9 cellular contexts compared by ENCODE assay signal in the genomic region with DNA sequence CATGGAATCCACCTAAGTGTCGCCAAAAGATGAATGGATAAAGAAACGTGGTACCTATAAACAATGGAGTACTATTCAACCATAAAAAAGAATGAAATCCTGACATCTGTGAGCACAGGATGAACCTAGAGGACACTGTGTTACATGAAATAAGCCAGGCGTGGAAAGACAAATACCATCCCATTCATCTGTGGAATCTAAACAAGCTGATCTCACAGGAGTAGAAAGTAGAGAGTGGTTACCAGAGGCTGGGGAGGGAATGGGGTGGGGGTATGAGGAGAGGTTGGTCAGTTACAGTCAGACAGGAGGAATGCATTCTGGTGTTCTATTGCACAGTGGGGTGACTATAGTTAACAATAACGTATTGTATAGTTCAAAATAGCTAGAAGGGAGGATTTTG.
DNase-seq lines count a peak whose midpoint lies in the region; ATAC-seq, FAIRE-seq and TF ChIP-seq lines count a peak whose summit lies in the region.
"Had no signal": no experiment of that assay in that cellular context is flagged by ENCODE, and none has a peak within 500 bp of the region (broad histone marks: within the 10 kb centered on the region; RNA-seq: fewer than 3 reads in every experiment).

No MANE protein-coding gene starts in this region.

- no peak for FAIRE-seq in D721Med (lab: Jason Lieb, UNC)

- no peaks in the 10 kb centered on the region for H4K20me1 ChIP-seq in GM23248 (ENCODE audit: insufficient read depth)

- peak overlapping the region; percentile 87 for H3K4me2 ChIP-seq in GM23248 (ENCODE audit: unreplicated experiment)

- intact Hi-C loops in lower lobe of right lung (cut with DNase I), result no loop called here

- no peaks in the 10 kb centered on the region for H3K36me3 ChIP-seq in GM23248 (ENCODE audit: low read depth)
- H3K36me3 ChIP-seq in lower lobe of right lung, result peaks cover 17% of the 10 kb centered on the region

- TF ChIP-seq CTCF in foreskin keratinocyte (conservative IDR thresholded peaks at IDR 0.05), result no peak
- TF ChIP-seq CTCF in lower lobe of right lung (IDR thresholded peaks at IDR 0.05), result no peak
- TF ChIP-seq CTCF in D721Med (IDR thresholded peaks at IDR 0.05; ENCODE audit: insufficient read depth, missing control alignments), result no peak

- H3K27ac ChIP-seq in GM23248 (peak overlapping the region; percentile 79), foreskin keratinocyte (peak overlapping the region; percentile 47), lower lobe of right lung (no peak overlapping the region)
- H3K27ac ChIP-seq: C4-2B had no signal

- H3K4me3 ChIP-seq in GM23248 (no peak overlapping the region), lower lobe of right lung (no peak overlapping the region)

- H2AFZ ChIP-seq in GM23248, result no peak overlapping the region

- no peaks in the 10 kb centered on the region for H3K27me3 ChIP-seq in GM23248 (replicated peaks; ENCODE audit: insufficient read depth)
- no peaks in the 10 kb centered on the region for H3K27me3 ChIP-seq in foreskin keratinocyte
- no peaks in the 10 kb centered on the region for H3K27me3 ChIP-seq in lower lobe of right lung (ENCODE audit: low read depth)

- in situ Hi-C loops in GM23248 (cut with MboI), result no loop called here

- H3K9ac ChIP-seq in GM23248, result no peak overlapping the region

- no peaks in the 10 kb centered on the region for H3K9me2 ChIP-seq in GM23248 (ENCODE audit: insufficient read depth)

- DNase-seq in A172 (ENCODE audit: low spot score) (peak; percentile 90), GM23248 (peak; percentile 85), SW480 (ENCODE audit: low spot score) (peak; percentile 73), foreskin keratinocyte (peak; percentile 79 to 92), lower lobe of right lung (no peak), AML-193 (lab: John Stamatoyannopoulos, UW) (no peak), D721Med (ENCODE audit: insufficient read length, low spot score) (no peak), NCI-H748 (lab: John Stamatoyannopoulos, UW; ENCODE audit: unreplicated experiment) (no peak)

- H3K9me3 ChIP-seq in GM23248 (ENCODE audit: low read depth) (no peaks in the 10 kb centered on the region), lower lobe of right lung (no peaks in the 10 kb centered on the region)

- ATAC-seq in foreskin keratinocyte (peak; percentile 78), lower lobe of right lung (no peak)

- whole genome bisulfite sequencing in GM23248 (ENCODE audit: low coverage in 1 of 2, low lambda C conversion rate in 2 of 2, missing lambda C conversion rate in 2 of 2), 2 experiments, result 38 to 44% methylated on average over 4 of the region's 4 CpGs

- H3K79me2 ChIP-seq in GM23248 (ENCODE audit: insufficient read depth), result peaks cover 58% of the 10 kb centered on the region

- peaks cover 40% of the 10 kb centered on the region for H3F3A ChIP-seq in GM23248 (ENCODE audit: insufficient read depth)

- H3K4me1 ChIP-seq in GM23248 (ENCODE audit: insufficient read depth) (peaks cover 49% of the 10 kb centered on the region), foreskin keratinocyte (peaks cover 40% of the 10 kb centered on the region), lower lobe of right lung (peaks cover 13% of the 10 kb centered on the region)

Comparison
In these comparisons a context has a peak if more than half of its experiments do, and no peak if none do; other contexts are left out.
1. DNase-seq: peak in A172 (single experiment), GM23248 (single experiment), SW480 (single experiment) and foreskin keratinocyte (2 of 2); none in lower lobe of right lung (single experiment), AML-193 (0 of 2), D721Med (single experiment) and NCI-H748 (single experiment).